Comparison of ENCODE assay signal across 8 cellular contexts in genomic region chr7:141012044-141012685, GRCh38. TPM values are rescaled to one million over a fixed set of nuclear protein-coding genes. Genes with fewer than 3 reads are reported as not detected.
DNase-seq lines count a peak whose midpoint lies in the region; ATAC-seq and TF ChIP-seq lines count a peak whose summit lies in the region.

No MANE protein-coding gene starts in this region.

- ATAC-seq in HG03175 (IDR thresholded peaks at IDR 0.05; ENCODE audit: unreplicated experiment): peak; percentile 32
- peak; percentile 72 for ATAC-seq in mucosa of descending colon

- H3K4me3 ChIP-seq in dorsolateral prefrontal cortex (peak overlapping the region in 1 of 59 donors; percentile 1), mucosa of descending colon (no peak overlapping the region)

- H3K4me1 ChIP-seq in mucosa of descending colon (ENCODE audit: low read depth): peaks cover 16% of the 10 kb centered on the region

- peak; percentile 27 for DNase-seq in SIG-M5 treated with dmso at 0.1 percent for 504 hours (lab: John Stamatoyannopoulos, UW; ENCODE audit: unreplicated experiment)
- DNase-seq in SIG-M5 (lab: John Stamatoyannopoulos, UW): no peak
- DNase-seq in NCI-H526 (lab: John Stamatoyannopoulos, UW): peak; percentile 74 to 80
- peak; percentile 73 to 82 for DNase-seq in activated CD4-positive, alpha-beta T cell treated with anti-CD3 and anti-CD28 coated beads, Interleukin-2, amount 50 U/mL, for 48 hours
- DNase-seq in dorsolateral prefrontal cortex: peak in 9 of 10 donors; percentile 50 to 63 (median 55)
- DNase-seq in mucosa of descending colon: peak; percentile 50 to 86 (median 77)
- peak; percentile 58 to 72 for DNase-seq in stimulated activated CD8-positive, alpha-beta memory T cell treated with anti-CD3 and anti-CD28 coated beads, Interleukin-7, amount 100 ng/mL, for 4 hours (ENCODE audit: low read depth in 2 of 2)

- H3K36me3 ChIP-seq in mucosa of descending colon (ENCODE audit: low read depth): no peaks in the 10 kb centered on the region

- TF ChIP-seq CTCF in dorsolateral prefrontal cortex (IDR thresholded peaks at IDR 0.05 in 54 of 56, conservative IDR thresholded peaks at IDR 0.05 in 2 of 56; ENCODE audit: low read depth in 1 of 56, partially characterized antibody in 56 of 56) (peak; percentile 26 to 76 (median 60)), mucosa of descending colon (IDR thresholded peaks at IDR 0.05) (peak; percentile 18)

- no peak overlapping the region for H3K27ac ChIP-seq in dorsolateral prefrontal cortex

- no peaks in the 10 kb centered on the region for H3K27me3 ChIP-seq in dorsolateral prefrontal cortex

- H3K9me3 ChIP-seq in mucosa of descending colon: no peaks in the 10 kb centered on the region

- intact Hi-C loops in dorsolateral prefrontal cortex (cut with DNase I): loop anchor here (5.0 to 10.0 kb wide), 5 partner anchors 200 to 543 kb away; partner anchors contain the start of genes AGK (in 1 of the 2) and NDUFB2 (in 1 of the 2)
- intact Hi-C loops in mucosa of descending colon (cut with DNase I, micrococcal nuclease): loop anchor here (5.0 kb wide), 1 partner anchor 200 kb away; no protein-coding TSS in a partner anchor

RNA-seq across cellular contexts. Expression of gene MRPS33, which starts 2.6 kb away (rescaled TPM):
- 10 to 100 TPM; 18.7 to 61.6 (median 43.0) TPM for total RNA-seq in dorsolateral prefrontal cortex
- 100 to 1,000 TPM in 1 of 3 donors, 10 to 100 TPM in 2; 68.8 to 102 (median 80.1) TPM for total RNA-seq in mucosa of descending colon
